ENCODE assay signal across 12 cellular contexts in the genomic region with DNA sequence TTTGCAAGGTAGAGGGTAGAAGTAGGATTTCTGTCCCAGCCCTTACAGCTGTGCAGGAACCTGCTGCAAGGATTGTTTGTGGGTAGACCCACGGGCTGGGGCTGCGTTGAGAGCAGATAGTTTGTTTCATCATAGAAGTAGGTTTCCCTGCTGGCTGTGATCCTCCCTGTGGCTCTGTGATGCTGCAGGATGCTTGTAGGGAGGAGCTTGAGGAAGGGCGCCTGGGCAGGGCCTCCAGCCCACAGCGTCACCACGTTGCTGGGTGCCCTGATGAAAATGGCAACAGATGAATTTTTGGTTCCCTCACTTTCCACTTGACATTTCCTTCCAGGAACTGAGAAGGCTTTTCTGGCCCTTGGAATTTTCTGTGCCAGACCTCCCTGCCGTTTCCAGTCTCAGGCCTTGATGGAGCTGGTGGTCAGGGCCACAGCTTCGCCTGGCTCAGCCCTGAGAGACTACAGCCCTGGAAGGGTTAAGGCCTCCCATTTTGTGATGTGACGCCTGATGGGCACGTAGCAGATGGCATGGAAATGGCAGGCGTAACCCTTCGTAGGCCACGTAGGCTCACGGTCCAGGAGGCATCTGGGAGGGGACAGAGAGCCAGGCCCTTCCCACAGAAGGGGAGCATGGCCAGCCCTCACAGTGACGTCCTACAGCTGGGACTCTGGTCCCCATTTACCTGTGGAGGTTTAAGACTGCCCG. TPM values are rescaled to one million over a fixed set of nuclear protein-coding genes. Genes with fewer than 3 reads are reported as not detected.
DNase-seq lines count a peak whose midpoint lies in the region; ATAC-seq and TF ChIP-seq lines count a peak whose summit lies in the region.
"Had no signal": no experiment of that assay in that cellular context is flagged by ENCODE, and none has a peak within 500 bp of the region (broad histone marks: within the 10 kb centered on the region; RNA-seq: fewer than 3 reads in every experiment).

No MANE protein-coding gene starts in this region.

- H3K27me3 Mint-ChIP-seq in activated naive CD4-positive, alpha-beta T cell treated with anti-CD3 and anti-CD28 coated beads, Interleukin-2, amount 50 U/mL, for 24 hours = no peaks in the 10 kb centered on the region

- H3K27ac Mint-ChIP-seq in activated naive CD4-positive, alpha-beta T cell treated with anti-CD3 and anti-CD28 coated beads, Interleukin-2, amount 50 U/mL, for 24 hours = peak overlapping the region; percentile 77

- no peaks in the 10 kb centered on the region for H3K27me3 ChIP-seq in heart left ventricle
- no peaks in the 10 kb centered on the region for H3K27me3 ChIP-seq in thyroid gland
- H3K27me3 ChIP-seq: foreskin keratinocyte, suprapubic skin had no signal

- H3K9me3 ChIP-seq in heart left ventricle (no peaks in the 10 kb centered on the region), thyroid gland (no peaks in the 10 kb centered on the region)
- H3K9me3 ChIP-seq: suprapubic skin had no signal

- ATAC-seq in left ventricle myocardium superior = peak; percentile 7
- no peak for ATAC-seq in heart left ventricle
- no peak for ATAC-seq in HG02588 (IDR thresholded peaks at IDR 0.05; ENCODE audit: unreplicated experiment)
- ATAC-seq in GM21529 (IDR thresholded peaks at IDR 0.05; ENCODE audit: unreplicated experiment) = no peak
- ATAC-seq: foreskin keratinocyte had no signal

- intact Hi-C loops in left ventricle myocardium superior (cut with micrococcal nuclease) = no loop called here
- intact Hi-C loops in heart left ventricle (cut with DNase I) = loop anchor here in 1 of 10 donors (5.0 kb wide), 1 partner anchor 40 kb away; the partner anchor contains the start of gene GATAD2A
- intact Hi-C loops in thyroid gland (cut with DNase I) = no loop called here

- peak overlapping the region; percentile 37 for H3K4me3 Mint-ChIP-seq in activated naive CD4-positive, alpha-beta T cell treated with anti-CD3 and anti-CD28 coated beads, Interleukin-2, amount 50 U/mL, for 24 hours

- peaks cover 90% of the 10 kb centered on the region for H3K4me1 Mint-ChIP-seq in activated naive CD4-positive, alpha-beta T cell treated with anti-CD3 and anti-CD28 coated beads, Interleukin-2, amount 50 U/mL, for 24 hours

- DNase-seq in left ventricle myocardium superior (no peak), heart left ventricle (no peak), left kidney (ENCODE audit: low read depth, low spot score) (peak; percentile 27), thyroid gland (no peak), SIG-M5 (lab: John Stamatoyannopoulos, UW) (no peak)
- DNase-seq: foreskin keratinocyte, KG1, T1000 had no signal

- no peak for TF ChIP-seq POLR2A in heart left ventricle (IDR thresholded peaks at IDR 0.05)
- no peak for TF ChIP-seq POLR2A in thyroid gland (IDR thresholded peaks at IDR 0.05)

- no peak for TF ChIP-seq CTCF in heart left ventricle (IDR thresholded peaks at IDR 0.05)
- TF ChIP-seq CTCF in thyroid gland (IDR thresholded peaks at IDR 0.05) = no peak

- peaks cover 9% of the 10 kb centered on the region for H3K36me3 Mint-ChIP-seq in activated naive CD4-positive, alpha-beta T cell treated with anti-CD3 and anti-CD28 coated beads, Interleukin-2, amount 50 U/mL, for 24 hours

- peaks cover 4% of the 10 kb centered on the region for H3K9me3 Mint-ChIP-seq in activated naive CD4-positive, alpha-beta T cell treated with anti-CD3 and anti-CD28 coated beads, Interleukin-2, amount 50 U/mL, for 24 hours

- H3K4me3 ChIP-seq in heart left ventricle (no peak overlapping the region), thyroid gland (replicated peaks in 1 of 3) (no peak overlapping the region)
- H3K4me3 ChIP-seq: suprapubic skin had no signal

- no peaks in the 10 kb centered on the region for H3K36me3 ChIP-seq in heart left ventricle
- H3K36me3 ChIP-seq in thyroid gland = no peaks in the 10 kb centered on the region
- H3K36me3 ChIP-seq: suprapubic skin had no signal

- H3K27ac ChIP-seq in heart left ventricle = peak overlapping the region in 2 of 12 donors; percentile 15 to 19
- H3K27ac ChIP-seq in thyroid gland = peak overlapping the region in 2 of 3 donors; percentile 23 to 34
- H3K27ac ChIP-seq: foreskin keratinocyte, suprapubic skin had no signal

- H3K4me1 ChIP-seq in heart left ventricle (peaks cover 0 to 86% (median 48%) of the 10 kb centered on the region in 12 donors), thyroid gland (peaks cover 18 to 29% of the 10 kb centered on the region in 2 donors)

- 57 to 69% (median 67%) methylated on average over 13 to 15 of the region's 15 CpGs for WGBS in heart left ventricle, 4 donors
- 55 to 69% methylated on average over 7 to 15 of the region's 15 CpGs for WGBS in thyroid gland, 2 donors

RNA-seq across cellular contexts. Expression of gene GATAD2A, which starts 42.2 kb away (rescaled TPM):
- total RNA-seq in left ventricle myocardium superior = 29.7 TPM
- total RNA-seq in heart left ventricle = 10 to 100 TPM; 18.1 to 49.5 (median 35.5) TPM
- 10 to 100 TPM in 1 of 2 donors, 1 to 10 TPM in 1; 7.5 to 27.0 TPM for polyA plus RNA-seq in heart left ventricle
- total RNA-seq in thyroid gland = 10 to 100 TPM; 33.2 to 82.4 (median 51.8) TPM
